In genomic region chr13:32811297-32811800, GRCh38 we compare ENCODE assay signal across 8 cellular contexts.
A peak's percentile ranks its signal among the peaks of the same experiment; 100 is the strongest.
DNase-seq lines count a peak whose midpoint lies in the region; ATAC-seq and TF ChIP-seq lines count a peak whose summit lies in the region.

No MANE protein-coding gene starts in this region.

- H3K4me3 Mint-ChIP-seq in central memory CD8-positive, alpha-beta T cell: no peak overlapping the region

- intact Hi-C loops in lower leg skin (cut with DNase I; ENCODE audit: low total_unique reads) (no loop called here), left ventricle myocardium inferior (cut with micrococcal nuclease) (no loop called here)

- peak; percentile 76 for ATAC-seq in GM19452 (IDR thresholded peaks at IDR 0.05; ENCODE audit: unreplicated experiment)
- peak; percentile 28 for ATAC-seq in central memory CD8-positive, alpha-beta T cell (replicated peaks; ENCODE audit: extremely low read depth, poor library complexity, severe bottlenecking)

- no peaks in the 10 kb centered on the region for H3K4me1 ChIP-seq in left ventricle myocardium inferior

- no peak for TF ChIP-seq CTCF in lower leg skin (IDR thresholded peaks at IDR 0.05)
- no peak for TF ChIP-seq CTCF in left ventricle myocardium inferior (IDR thresholded peaks at IDR 0.05; ENCODE audit: borderline replicate concordance)

- H3K27me3 Mint-ChIP-seq in central memory CD8-positive, alpha-beta T cell: peaks cover 8% of the 10 kb centered on the region

- peaks cover 10% of the 10 kb centered on the region for H3K4me1 Mint-ChIP-seq in central memory CD8-positive, alpha-beta T cell

- H3K4me3 ChIP-seq in lower leg skin (ENCODE audit: low read depth, poor library complexity, severe bottlenecking) (no peak overlapping the region), left ventricle myocardium inferior (no peak overlapping the region)

- no peak overlapping the region for H3K27ac Mint-ChIP-seq in central memory CD8-positive, alpha-beta T cell (ENCODE audit: low read depth)

- H3K36me3 Mint-ChIP-seq in central memory CD8-positive, alpha-beta T cell (ENCODE audit: insufficient read depth): peaks cover 2% of the 10 kb centered on the region

- H3K27me3 ChIP-seq in left ventricle myocardium inferior (ENCODE audit: low read depth): no peaks in the 10 kb centered on the region

- DNase-seq in GDM1 (lab: John Stamatoyannopoulos, UW): peak; percentile 78
- peak; percentile 14 for DNase-seq in KG1 (lab: John Stamatoyannopoulos, UW)
- no peak for DNase-seq in central memory CD8-positive, alpha-beta T cell (ENCODE audit: low spot score in 2 of 2)
- DNase-seq in lower leg skin (ENCODE audit: low spot score in 2 of 2): no peak
- DNase-seq in left ventricle myocardium inferior: no peak
- DNase-seq in NCI-H226: no peak
- no peak for DNase-seq in substantia nigra (lab: John Stamatoyannopoulos, UW)

- H3K9me3 Mint-ChIP-seq in central memory CD8-positive, alpha-beta T cell: no peaks in the 10 kb centered on the region

- H3K27ac ChIP-seq in left ventricle myocardium inferior (replicated peaks) (no peak overlapping the region), substantia nigra (ENCODE audit: low read depth, low read length, poor library complexity, severe bottlenecking) (no peak overlapping the region)

- no peaks in the 10 kb centered on the region for H3K36me3 ChIP-seq in left ventricle myocardium inferior

- peaks cover 35% of the 10 kb centered on the region for H3K9me3 ChIP-seq in left ventricle myocardium inferior (replicated peaks)

- TF ChIP-seq POLR2A in lower leg skin (IDR thresholded peaks at IDR 0.05): no peak

- 22 to 28% methylated on average over 7 of the region's 7 CpGs for WGBS in lower leg skin, 2 donors

Comparison
In these comparisons a context has a peak if more than half of its experiments do, and no peak if none do; other contexts are left out.
1. DNase-seq: peak in GDM1 (single experiment) and KG1 (single experiment); none in central memory CD8-positive, alpha-beta T cell (0 of 2), lower leg skin (0 of 2), left ventricle myocardium inferior (single experiment), NCI-H226 (single experiment) and substantia nigra (0 of 49).